Comparison of ENCODE assay signal across 21 cellular contexts in the genomic region with DNA sequence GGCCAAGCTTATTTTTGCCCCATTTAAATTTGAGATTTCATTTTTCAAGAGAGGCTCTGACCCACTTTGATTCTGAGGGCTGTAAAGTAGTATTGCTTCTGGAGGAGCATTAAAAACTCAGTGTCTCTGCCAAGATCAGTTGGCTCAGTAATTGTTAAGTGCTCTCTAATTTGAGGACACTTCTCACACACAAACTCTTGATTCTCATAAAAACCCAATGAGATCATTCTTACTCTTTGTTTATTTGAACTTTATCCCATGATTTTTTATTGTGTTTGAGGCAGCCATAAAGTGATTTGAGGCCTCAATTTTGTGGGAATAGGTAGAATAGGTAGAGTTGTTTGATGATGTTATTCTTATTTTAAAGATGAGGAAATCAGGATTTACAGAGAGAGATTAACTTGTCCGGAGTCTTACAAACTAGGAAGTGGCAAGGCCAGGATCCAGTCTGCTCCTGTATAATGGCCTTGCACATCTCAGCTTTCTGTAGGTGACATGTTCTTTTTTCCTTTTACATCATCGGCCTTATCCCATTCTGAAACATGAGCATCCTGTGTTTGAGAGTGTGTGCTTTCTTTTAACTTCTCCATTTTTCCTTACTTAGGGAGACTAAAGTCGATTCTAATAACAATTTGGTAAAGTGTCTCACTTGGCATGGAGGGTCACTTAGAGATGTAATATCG.
DNase-seq lines count a peak whose midpoint lies in the region; ATAC-seq and TF ChIP-seq lines count a peak whose summit lies in the region.
"Had no signal": no experiment of that assay in that cellular context is flagged by ENCODE, and none has a peak within 500 bp of the region (broad histone marks: within the 10 kb centered on the region; RNA-seq: fewer than 3 reads in every experiment).

No MANE protein-coding gene starts in this region.

- H3K9me3 ChIP-seq in tibial artery (no peaks in the 10 kb centered on the region), endodermal cell (ENCODE audit: control insufficient read depth, low read length) (no peaks in the 10 kb centered on the region)
- H3K9me3 ChIP-seq: BE2C, neutrophil had no signal

- no peaks in the 10 kb centered on the region for H3K36me3 Mint-ChIP-seq in endodermal cell (ENCODE audit: low read depth)
- H3K36me3 Mint-ChIP-seq in effector memory CD8-positive, alpha-beta T cell (ENCODE audit: insufficient read depth): no peaks in the 10 kb centered on the region
- H3K36me3 Mint-ChIP-seq: activated naive CD8-positive, alpha-beta T cell had no signal

- ATAC-seq in left colon: peak; percentile 70
- ATAC-seq in effector memory CD8-positive, alpha-beta T cell (replicated peaks): no peak
- ATAC-seq: GM12878, T-helper 17 cell had no signal

- H3K27ac ChIP-seq in caudate nucleus (ENCODE audit: low read depth, low read length): peak overlapping the region; percentile 3
- H3K27ac ChIP-seq in tibial artery: peak overlapping the region; percentile 50 to 64
- H3K27ac ChIP-seq in endodermal cell (ENCODE audit: low read depth, low read length): no peak overlapping the region
- H3K27ac ChIP-seq: 22Rv1, brain microvascular endothelial cell, neutrophil had no signal

- H3K27me3 Mint-ChIP-seq in endodermal cell (ENCODE audit: insufficient read depth): peaks cover 6% of the 10 kb centered on the region
- H3K27me3 Mint-ChIP-seq in effector memory CD8-positive, alpha-beta T cell: peaks cover 26 to 35% of the 10 kb centered on the region in 2 donors

- H3K4me3 ChIP-seq in tibial artery (no peak overlapping the region), endodermal cell (ENCODE audit: low read length) (no peak overlapping the region)
- H3K4me3 ChIP-seq: GM12878 had no signal

- H3K27me3 ChIP-seq in tibial artery (no peaks in the 10 kb centered on the region), endodermal cell (ENCODE audit: control insufficient read depth, insufficient read depth, low read length, poor library complexity, severe bottlenecking) (peaks cover 22% of the 10 kb centered on the region)
- H3K27me3 ChIP-seq: BE2C, brain microvascular endothelial cell, neutrophil had no signal

- H3K27ac Mint-ChIP-seq in endodermal cell: no peak overlapping the region
- no peak overlapping the region for H3K27ac Mint-ChIP-seq in effector memory CD8-positive, alpha-beta T cell
- H3K27ac Mint-ChIP-seq: activated B cell treated with CpG ODN at 0.5 μM for 24 hours; activated naive CD8-positive, alpha-beta T cell; T-helper 17 cell had no signal

- H3K4me1 Mint-ChIP-seq in endodermal cell: peaks cover 21% of the 10 kb centered on the region
- no peaks in the 10 kb centered on the region for H3K4me1 Mint-ChIP-seq in effector memory CD8-positive, alpha-beta T cell (ENCODE audit: low read depth in 2 of 2)

- H3K9me3 Mint-ChIP-seq in endodermal cell: no peaks in the 10 kb centered on the region
- H3K9me3 Mint-ChIP-seq in effector memory CD8-positive, alpha-beta T cell: no peaks in the 10 kb centered on the region
- H3K9me3 Mint-ChIP-seq: activated B cell treated with CpG ODN at 0.5 μM for 24 hours had no signal

- H3K9ac ChIP-seq in endodermal cell (ENCODE audit: extremely low read depth, low read length, poor library complexity, severe bottlenecking): no peak overlapping the region

- 86% methylated on average over 3 of the region's 4 CpGs; no CpG with 5 or more reads in 1 of the 2 experiments for WGBS in endodermal cell (ENCODE audit: insufficient coverage in 1 of 2, insufficient read length in 1 of 2), 2 experiments

- peak; percentile 47 for DNase-seq in NCI-H1092 treated with DMSO at 0.1 percent for 48 hours (lab: John Stamatoyannopoulos, UW)
- no peak for DNase-seq in NCI-H1092 (lab: John Stamatoyannopoulos, UW)
- no peak for DNase-seq in caudate nucleus (lab: John Stamatoyannopoulos, UW)
- no peak for DNase-seq in left colon
- DNase-seq in tibial artery: no peak
- no peak for DNase-seq in endodermal cell
- no peak for DNase-seq in effector memory CD8-positive, alpha-beta T cell
- DNase-seq in GM19238 (ENCODE audit: insufficient read length, low spot score): no peak
- DNase-seq: activated B cell treated with CpG ODN at 0.5 μM for 24 hours; BE2C; brain microvascular endothelial cell; Calu3; effector CD4-positive, alpha-beta T cell; IMR-90; NCI-H2227 treated with DMSO at 0.1 percent for 48 hours; SIG-M5; T-helper 17 cell had no signal

- TF ChIP-seq CTCF in tibial artery (IDR thresholded peaks at IDR 0.05) (no peak), endodermal cell (conservative IDR thresholded peaks at IDR 0.05) (no peak)

- H3K36me3 ChIP-seq in tibial artery (no peaks in the 10 kb centered on the region), endodermal cell (ENCODE audit: control insufficient read depth, insufficient read depth, low read length) (no peaks in the 10 kb centered on the region)
- H3K36me3 ChIP-seq: BE2C, brain microvascular endothelial cell, neutrophil had no signal

- intact Hi-C loops in left colon (cut with DNase I, micrococcal nuclease) (no loop called here), tibial artery (cut with DNase I; ENCODE audit: low total_unique reads) (loop anchor here (10.0 kb wide), 1 partner anchor 223 kb away; no protein-coding TSS in a partner anchor)

- H3K4me3 Mint-ChIP-seq in endodermal cell: no peak overlapping the region
- no peak overlapping the region for H3K4me3 Mint-ChIP-seq in effector memory CD8-positive, alpha-beta T cell
- H3K4me3 Mint-ChIP-seq: activated B cell treated with CpG ODN at 0.5 μM for 24 hours; activated naive CD8-positive, alpha-beta T cell; T-helper 17 cell had no signal

- H3K4me1 ChIP-seq in tibial artery: peaks cover 0 to 43% (median 11%) of the 10 kb centered on the region in 4 donors
- H3K4me1 ChIP-seq in endodermal cell (ENCODE audit: control insufficient read depth, insufficient read depth, low read length): peaks cover 6% of the 10 kb centered on the region
- H3K4me1 ChIP-seq: BE2C had no signal
